In the genomic region with DNA sequence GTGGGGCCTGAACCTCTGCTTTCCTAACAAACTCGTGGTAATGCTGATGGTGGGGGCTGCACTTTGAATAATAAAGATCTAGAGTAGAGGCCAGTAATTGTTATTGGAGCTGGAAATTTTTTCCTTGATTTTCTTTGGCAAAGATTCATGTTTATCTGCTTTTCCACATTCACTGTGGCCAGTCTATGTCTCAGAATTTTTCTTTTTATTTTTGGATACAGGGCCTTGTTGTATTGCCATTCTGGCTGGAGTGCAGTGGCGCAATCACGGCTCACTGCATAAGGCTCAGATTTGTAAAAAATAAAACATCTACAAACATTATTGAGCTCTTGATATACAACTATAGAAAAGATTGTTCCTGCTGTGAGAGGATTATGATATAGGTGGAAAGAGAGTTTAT, we compare ENCODE assay signal across 9 cellular contexts. TPM values are rescaled to one million over a fixed set of nuclear protein-coding genes. Genes with fewer than 3 reads are reported as not detected.
DNase-seq lines count a peak whose midpoint lies in the region; ATAC-seq, FAIRE-seq and TF ChIP-seq lines count a peak whose summit lies in the region.
"Had no signal": no experiment of that assay in that cellular context is flagged by ENCODE, and none has a peak within 500 bp of the region (broad histone marks: within the 10 kb centered on the region; RNA-seq: fewer than 3 reads in every experiment).

No MANE protein-coding gene starts in this region.

- TF ChIP-seq CTCF in HepG2 (CRISPR knock-in tag; IDR thresholded peaks at IDR 0.05): no peak
- no peak for TF ChIP-seq CTCF in right lobe of liver (IDR thresholded peaks at IDR 0.05)
- no peak for TF ChIP-seq CTCF in astrocyte of the spinal cord (IDR thresholded peaks at IDR 0.05; ENCODE audit: low read depth, low read length)
- TF ChIP-seq CTCF in GM13977 (IDR thresholded peaks at IDR 0.05; ENCODE audit: extremely low read depth, insufficient read depth, missing control alignments): no peak

- H3K9me3 ChIP-seq in HepG2 (ENCODE audit: low read length) (no peaks in the 10 kb centered on the region), right lobe of liver (no peaks in the 10 kb centered on the region), mesenchymal stem cell (ENCODE audit: control insufficient read depth, low read length) (no peaks in the 10 kb centered on the region), SJCRH30 (replicated peaks) (no peaks in the 10 kb centered on the region)

- POLR2A ChIA-PET in HepG2 (lab: Yijun Ruan, JAX): interaction anchor here (1.5 kb wide), 1 partner anchor 100 kb away, joined by 5 read pairs; no protein-coding TSS in a partner anchor

- peak overlapping the region; percentile 95 for H3K27ac ChIP-seq in HepG2 (ENCODE audit: extremely low read length, insufficient read depth, low read length)
- H3K27ac ChIP-seq in right lobe of liver: no peak overlapping the region
- H3K27ac ChIP-seq in mesenchymal stem cell (ENCODE audit: low read length, poor library complexity, severe bottlenecking): no peak overlapping the region
- no peak overlapping the region for H3K27ac ChIP-seq in SJCRH30

- no peak overlapping the region for H3K23ac ChIP-seq in mesenchymal stem cell (ENCODE audit: low read length in 2 of 2)

- no peak overlapping the region for H4K8ac ChIP-seq in mesenchymal stem cell (ENCODE audit: low read length)

- H3K4me3 ChIP-seq in HepG2 (replicated peaks in 1 of 3; ENCODE audit: insufficient read depth in 1 of 3, low read depth in 2 of 3, low read length in 3 of 3): peak overlapping the region; percentile 79 to 98 (median 93); a peak in 5 of 6 replicates
- H3K4me3 ChIP-seq in right lobe of liver: peak overlapping the region in 1 of 3 donors; percentile 75
- H3K4me3 ChIP-seq in astrocyte of the spinal cord (ENCODE audit: low read depth, low read length): peak overlapping the region; percentile 10
- H3K4me3 ChIP-seq in mesenchymal stem cell (ENCODE audit: insufficient read depth in 1 of 2, low read depth in 1 of 2, low read length in 2 of 2): peak overlapping the region in 1 of 2 experiments; percentile 96
- H3K4me3 ChIP-seq in SJCRH30: no peak overlapping the region

- FAIRE-seq in HepG2 (lab: Jason Lieb, UNC): peak; percentile 47

- H3K4ac ChIP-seq in mesenchymal stem cell (ENCODE audit: low read depth in 1 of 2, low read length in 2 of 2): no peak overlapping the region

- H2BK12ac ChIP-seq in mesenchymal stem cell (ENCODE audit: low read length in 2 of 2): no peak overlapping the region

- H3K4me2 ChIP-seq in HepG2 (ENCODE audit: low read depth, low read length) (peak overlapping the region; percentile 83), mesenchymal stem cell (ENCODE audit: low read length, poor library complexity, severe bottlenecking) (peak overlapping the region; percentile 47)

- CTCF ChIA-PET in HepG2 (lab: Yijun Ruan, JAX; ENCODE audit: low intra/inter-chr PET ratio, low total read pairs): no interaction called here

- no peak for TF ChIP-seq RAD21 in HepG2 (CRISPR knock-in tag; IDR thresholded peaks at IDR 0.05)

- H3K9ac ChIP-seq in HepG2 (ENCODE audit: insufficient read depth, low read depth, low read length) (peak overlapping the region; percentile 86), mesenchymal stem cell (ENCODE audit: low read length) (peak overlapping the region; percentile 95)

- H2BK5ac ChIP-seq in mesenchymal stem cell (ENCODE audit: low read depth, low read length, poor library complexity, severe bottlenecking): no peak overlapping the region

- H3K27me3 ChIP-seq in HepG2 (ENCODE audit: control insufficient read depth in 1 of 2, insufficient read depth in 2 of 2, low read length in 2 of 2): no peaks in the 10 kb centered on the region; a peak in 1 of 5 replicates
- no peaks in the 10 kb centered on the region for H3K27me3 ChIP-seq in right lobe of liver
- H3K27me3 ChIP-seq in mesenchymal stem cell (ENCODE audit: control insufficient read depth in 1 of 2, insufficient read depth in 1 of 2, low read length in 2 of 2): no peaks in the 10 kb centered on the region
- no peaks in the 10 kb centered on the region for H3K27me3 ChIP-seq in SJCRH30

- no peak overlapping the region for H3K18ac ChIP-seq in mesenchymal stem cell (ENCODE audit: low read depth in 1 of 2, low read length in 2 of 2)

- H4K91ac ChIP-seq in mesenchymal stem cell (ENCODE audit: low read length): no peak overlapping the region

- no peak for DNase-seq in HepG2 (ENCODE audit: low spot score)
- DNase-seq in right lobe of liver: no peak
- peak; percentile 9 for DNase-seq in astrocyte of the spinal cord (ENCODE audit: low read depth, low spot score)
- DNase-seq in mesenchymal stem cell: no peak
- no peak for DNase-seq in Ammon's horn (ENCODE audit: low spot score)
- DNase-seq in SJCRH30: no peak
- DNase-seq in GM13977 (ENCODE audit: low spot score): no peak
- DNase-seq: stimulated activated CD4-positive, alpha-beta T cell treated with anti-CD3 and anti-CD28 coated beads, Interleukin-1b, Interleukin-23, amount 100 ng/mL, for 48 hours had no signal

- H2BK120ac ChIP-seq in mesenchymal stem cell (ENCODE audit: low read depth, low read length): no peak overlapping the region

- intact Hi-C loops in HepG2 (cut with micrococcal nuclease; ENCODE audit: unreplicated experiment): loop anchor here (5.0 kb wide), 1 partner anchor 38 kb away; no protein-coding TSS in a partner anchor
- intact Hi-C loops in right lobe of liver (cut with DNase I): no loop called here

- BruUV-seq in HepG2 (replicated peaks; lab: Mats Ljungman, UMichigan): no TSS peak

- in situ Hi-C loops in HepG2 (cut with HindIII; ENCODE audit: extremely low pct_ligation_motif_present, low pct_unique_long_range_greater_than_20kb) (loop anchor here (5.0 kb wide), 2 partner anchors 37 to 87 kb away; no protein-coding TSS in a partner anchor), astrocyte of the spinal cord (cut with HindIII; ENCODE audit: low sequenced_read_pairs) (no loop called here), GM13977 (cut with MboI; ENCODE audit: low pct_unique_long_range_greater_than_20kb, low sequenced_read_pairs, unreplicated experiment) (no loop called here)

- no peak overlapping the region for H2BK15ac ChIP-seq in mesenchymal stem cell (ENCODE audit: low read depth, poor library complexity, severe bottlenecking)

- H3K4me1 ChIP-seq in HepG2 (ENCODE audit: insufficient read depth, low read length) (peaks cover 70% of the 10 kb centered on the region), right lobe of liver (peaks cover 0 to 32% (median under 1%) of the 10 kb centered on the region in 4 donors), mesenchymal stem cell (ENCODE audit: control insufficient read depth, insufficient read depth, low read depth, low read length) (peaks cover 4% of the 10 kb centered on the region), SJCRH30 (0 out of 2 replicates have a peak, but pooled peaks cover 6% of the 10 kb centered on the region)

- peaks cover 5% of the 10 kb centered on the region for H4K20me1 ChIP-seq in HepG2 (ENCODE audit: insufficient read depth, low read length)

- 29% methylated on average over 3 of the region's 3 CpGs for WGBS in HepG2 (ENCODE audit: low lambda C conversion rate)
- 38% methylated on average over 3 of the region's 3 CpGs for WGBS in right lobe of liver (ENCODE audit: insufficient coverage, low coverage, low lambda C conversion rate, missing lambda C conversion rate)
- 57% methylated on average over 1 of the region's 3 CpGs for WGBS in mesenchymal stem cell

- TF ChIP-seq POLR2A in HepG2 (IDR thresholded peaks at IDR 0.05; ENCODE audit: insufficient read depth in 1 of 2, low read depth in 2 of 2, low read length in 2 of 2) (no peak), right lobe of liver (IDR thresholded peaks at IDR 0.05) (no peak)

- H3K79me1 ChIP-seq in mesenchymal stem cell (replicated peaks; ENCODE audit: low read length, poor library complexity, severe bottlenecking): peaks cover 16% of the 10 kb centered on the region

- no peak overlapping the region for H3K14ac ChIP-seq in mesenchymal stem cell (ENCODE audit: low read length in 2 of 2)

- H3K79me2 ChIP-seq in HepG2 (ENCODE audit: insufficient read depth, low read length): peaks cover 61% of the 10 kb centered on the region

- ATAC-seq in HepG2 (no peak), right lobe of liver (no peak), HG03159 (IDR thresholded peaks at IDR 0.05; ENCODE audit: unreplicated experiment) (no peak)

- no peak overlapping the region for H2AFZ ChIP-seq in HepG2 (ENCODE audit: low read length)
- H2AFZ ChIP-seq in mesenchymal stem cell (ENCODE audit: low read depth, low read length): no peak overlapping the region

- H3K36me3 ChIP-seq in HepG2 (replicated peaks in 1 of 2; ENCODE audit: control insufficient read depth in 1 of 2, insufficient read depth in 2 of 2, low read length in 2 of 2) (peaks cover 2 to 10% of the 10 kb centered on the region in 2 experiments; a peak in 2 of 5 replicates), right lobe of liver (peaks cover 0 to 8% (median 0%) of the 10 kb centered on the region in 4 donors), mesenchymal stem cell (ENCODE audit: control insufficient read depth in 1 of 2, insufficient read depth in 2 of 2, low read depth in 1 of 2, low read length in 2 of 2) (peaks cover 2 to 17% of the 10 kb centered on the region in 2 experiments), SJCRH30 (peaks cover 4% of the 10 kb centered on the region)

- H2AK5ac ChIP-seq in mesenchymal stem cell (ENCODE audit: low read length, severe bottlenecking): no peak overlapping the region

- TF ChIP-seq EP300 in HepG2 (IDR thresholded peaks at IDR 0.05; ENCODE audit: low read depth in 2 of 2, low read length in 2 of 2): no peak
- TF ChIP-seq EP300 in HepG2 (CRISPR knock-in tag; IDR thresholded peaks at IDR 0.05; ENCODE audit: borderline replicate concordance): no peak

RNA-seq across cellular contexts. Expression of a gene that starts 1.6 kb away (rescaled TPM):
- total RNA-seq in HepG2 (2016; rRNA removed; fragmentation: Illumina TruSeq; extraction: Trizol) (88.9 and 137 TPM in 2 replicates), right lobe of liver (10 to 100 TPM; 12.2 to 27.9 (median 18.8) TPM)
- total RNA-seq in HepG2 (2016; cell fraction: cytosol; rRNA removed; fragmentation: Illumina TruSeq; extraction: Trizol; ENCODE audit: low read depth): 13.8 and 23.1 TPM in 2 replicates
- 89.3 and 110 TPM in 2 replicates for total RNA-seq in HepG2 (2016; cell fraction: insoluble cytoplasmic fraction; rRNA removed; fragmentation: Illumina TruSeq; extraction: Trizol)
- 53.8 and 64.4 TPM in 2 replicates for total RNA-seq in HepG2 (2016; cell fraction: membrane; rRNA removed; fragmentation: Illumina TruSeq; extraction: Trizol)
- total RNA-seq in HepG2 (2016; cell fraction: nucleus; rRNA removed; fragmentation: Illumina TruSeq; extraction: Trizol): 114 and 120 TPM in 2 replicates
- 29.8 and 36.6 TPM in 2 replicates for polyA plus RNA-seq in HepG2 (2011; rRNA removed)
- polyA plus RNA-seq in HepG2 (2011; cell fraction: cytosol; rRNA removed): 22.7 and 40.1 TPM in 2 replicates
- 31.7 and 48.3 TPM in 2 replicates for polyA plus RNA-seq in HepG2 (2011; cell fraction: nucleus; rRNA removed)
- 28.2 and 36.9 TPM in 2 replicates for polyA plus RNA-seq in HepG2 (2012)
- polyA plus RNA-seq in HepG2 (2016; cell fraction: cytosol; fragmentation: Illumina TruSeq; extraction: Trizol; ENCODE audit: low read depth): 4.8 and 5.5 TPM in 2 replicates
- polyA plus RNA-seq in HepG2 (2016; cell fraction: insoluble cytoplasmic fraction; fragmentation: Illumina TruSeq; extraction: Trizol; ENCODE audit: low read depth): 68.6 and 71.6 TPM in 2 replicates
- 17.9 and 19.7 TPM in 2 replicates for polyA plus RNA-seq in HepG2 (2016; cell fraction: membrane; fragmentation: Illumina TruSeq; extraction: Trizol; ENCODE audit: low read depth)
- polyA plus RNA-seq in HepG2 (2016; cell fraction: nucleus; fragmentation: Illumina TruSeq; extraction: Trizol; ENCODE audit: insufficient read depth, low read depth): 49.6 and 80.2 TPM in 2 replicates
- 29.8 and 153 TPM in 2 replicates for polyA minus RNA-seq in HepG2 (2011; rRNA and poly(A)+ RNA removed; ENCODE audit: low replicate concordance)
- polyA minus RNA-seq in HepG2 (2011; cell fraction: cytosol; rRNA and poly(A)+ RNA removed): 48.6 and 52.1 TPM in 2 replicates
- polyA minus RNA-seq in HepG2 (2011; cell fraction: nucleus; rRNA and poly(A)+ RNA removed): 145 and 211 TPM in 2 replicates
- 27.5 TPM for polyA plus RNA-seq in mesenchymal stem cell (2013, experiment 1 of 2)
- polyA plus RNA-seq in mesenchymal stem cell (2013, experiment 2 of 2): 31.6 TPM
- 33.9 and 35.3 TPM in 2 replicates for total RNA-seq in SJCRH30 (2014; rRNA removed; shearing (Covaris generic))
